In genomic region chr10:86246279-86246940, GRCh38 we compare ENCODE assay signal across 30 cellular contexts.
"Had no signal": no experiment of that assay in that cellular context is flagged by ENCODE, and none has a peak within 500 bp of the region (broad histone marks: within the 10 kb centered on the region; RNA-seq: fewer than 3 reads in every experiment).

No MANE protein-coding gene starts in this region.

- H3K27me3 Mint-ChIP-seq: progenitor cell of endocrine pancreas; stimulated activated naive CD8-positive, alpha-beta T cell treated with anti-CD3 and anti-CD28 coated beads, Interleukin-15, Interleukin-2, amounts not matched to agents 100 ng/mL and 50 ng/mL, for 24 hours; type B pancreatic cell had no signal

- H3K4me1 ChIP-seq: parathyroid adenoma, psoas muscle, right lobe of liver, spleen, testis, transverse colon, vagina had no signal

- H3K36me3 ChIP-seq: ovary, right lobe of liver, spleen, suprapubic skin, tibial artery, transverse colon, vagina had no signal

- DNase-seq: naive B cell; naive thymus-derived CD8-positive, alpha-beta T cell; nephron progenitor cell; occipital lobe; ovary; psoas muscle; right cardiac atrium; spleen; stimulated activated CD4-positive, alpha-beta T cell treated with anti-CD3 and anti-CD28 coated beads, Interleukin-12 subunit alpha, Interleukin-12 subunit beta, amount 100 ng/mL, for 4 hours; stimulated activated CD4-positive, alpha-beta T cell treated with anti-CD3 and anti-CD28 coated beads, Interleukin-1b, Interleukin-23, amount 100 ng/mL, for 48 hours; stimulated activated CD4-positive, alpha-beta T cell treated with anti-CD3 and anti-CD28 coated beads, Interleukin-4, amount 100 ng/mL, for 1 hour; stimulated activated CD4-positive, alpha-beta T cell treated with anti-CD3 and anti-CD28 coated beads, Interleukin-4, amount 100 ng/mL, for 4 hours; stimulated activated CD8-positive, alpha-beta memory T cell treated with anti-CD3 and anti-CD28 coated beads, Interleukin-4, amount 100 ng/mL, for 48 hours; stimulated activated naive CD4-positive, alpha-beta T cell; substantia nigra; testis; tibial artery; transverse colon had no signal

- H3K4me3 Mint-ChIP-seq: naive thymus-derived CD8-positive, alpha-beta T cell; natural killer cell treated with Interleukin-12 subunit alpha and Interleukin-12 subunit beta and Interleukin-15 and Interleukin-18, amount 100 ng/mL, for 72 hours; nephron progenitor cell; neural crest cell; stimulated activated memory B cell treated with anti-CD40 and anti-IgM and Interleukin-4, amounts not matched to agents 10 μg/mL and 1 μg/mL and 100 μg/mL, for 72 hours; stimulated activated naive CD8-positive, alpha-beta T cell treated with anti-CD3 and anti-CD28 coated beads, Interleukin-15, Interleukin-2, amounts not matched to agents 100 ng/mL and 50 ng/mL, for 24 hours; type B pancreatic cell had no signal

- H3K4me1 Mint-ChIP-seq: naive B cell; naive thymus-derived CD8-positive, alpha-beta T cell; stimulated activated memory B cell treated with anti-CD40 and anti-IgM and Interleukin-4, amounts not matched to agents 10 μg/mL and 1 μg/mL and 100 μg/mL, for 72 hours had no signal

- H3K36me3 Mint-ChIP-seq: naive thymus-derived CD8-positive, alpha-beta T cell; natural killer cell treated with Interleukin-12 subunit alpha and Interleukin-12 subunit beta and Interleukin-15 and Interleukin-18, amount 100 ng/mL, for 72 hours; stimulated activated memory B cell treated with anti-CD40 and anti-IgM and Interleukin-4, amounts not matched to agents 10 μg/mL and 1 μg/mL and 100 μg/mL, for 72 hours; type B pancreatic cell had no signal

- H3K9me3 ChIP-seq: ovary, psoas muscle, right lobe of liver, suprapubic skin, testis, tibial artery, transverse colon, vagina had no signal

- H3K9ac ChIP-seq: parathyroid adenoma had no signal

- H3K27ac Mint-ChIP-seq: naive thymus-derived CD8-positive, alpha-beta T cell; natural killer cell treated with Interleukin-12 subunit alpha and Interleukin-12 subunit beta and Interleukin-15 and Interleukin-18, amount 100 ng/mL, for 72 hours; nephron progenitor cell; progenitor cell of endocrine pancreas; stimulated activated memory B cell treated with anti-CD40 and anti-IgM and Interleukin-4, amounts not matched to agents 10 μg/mL and 1 μg/mL and 100 μg/mL, for 72 hours; stimulated activated naive CD8-positive, alpha-beta T cell treated with anti-CD3 and anti-CD28 coated beads, Interleukin-15, Interleukin-2, amounts not matched to agents 100 ng/mL and 50 ng/mL, for 24 hours; type B pancreatic cell had no signal

- H2AFZ ChIP-seq: parathyroid adenoma had no signal

- H3K27me3 ChIP-seq: ovary, right lobe of liver, testis, tibial artery, transverse colon, vagina had no signal

- ATAC-seq: naive thymus-derived CD8-positive, alpha-beta T cell; natural killer cell treated with Interleukin-12 subunit alpha and Interleukin-12 subunit beta and Interleukin-15 and Interleukin-18, amount 100 ng/mL, for 72 hours; psoas muscle; right cardiac atrium; right lobe of liver; stimulated activated memory B cell treated with anti-CD40 and anti-IgM and Interleukin-4, amounts not matched to agents 10 μg/mL and 1 μg/mL and 100 μg/mL, for 72 hours had no signal

- H3K4me3 ChIP-seq: ovary, psoas muscle, right lobe of liver, skin epidermis, smooth muscle cell, spleen, suprapubic skin, testis, tibial artery, transverse colon, vagina had no signal

- H3K27ac ChIP-seq: ovary, parathyroid adenoma, psoas muscle, right lobe of liver, skin epidermis, spleen, suprapubic skin, testis, tibial artery, transverse colon, vagina had no signal

- H3K9me3 Mint-ChIP-seq: natural killer cell treated with Interleukin-12 subunit alpha and Interleukin-12 subunit beta and Interleukin-15 and Interleukin-18, amount 100 ng/mL, for 72 hours; stimulated activated naive CD8-positive, alpha-beta T cell treated with anti-CD3 and anti-CD28 coated beads, Interleukin-15, Interleukin-2, amounts not matched to agents 100 ng/mL and 50 ng/mL, for 24 hours; type B pancreatic cell had no signal

- H3K4me2 ChIP-seq: smooth muscle cell had no signal
